7 cellular contexts compared by ENCODE assay signal in genomic region chr13:52968074-52968700, GRCh38.
A peak's percentile ranks its signal among the peaks of the same experiment; 100 is the strongest.
DNase-seq lines count a peak whose midpoint lies in the region; ATAC-seq and TF ChIP-seq lines count a peak whose summit lies in the region.

No MANE protein-coding gene starts in this region.

- ATAC-seq in HG02763 (IDR thresholded peaks at IDR 0.05; ENCODE audit: unreplicated experiment) (peak; percentile 97), left ventricle myocardium superior (peak; percentile 91), sciatic nerve (peak; percentile 88)
- ATAC-seq in activated naive CD8-positive, alpha-beta T cell treated with anti-CD3 and anti-CD28 coated beads, Interleukin-2, amount 50 U/mL, for 24 hours, result peak; percentile 91

- H3K4me3 Mint-ChIP-seq in activated naive CD8-positive, alpha-beta T cell treated with anti-CD3 and anti-CD28 coated beads, Interleukin-2, amount 50 U/mL, for 24 hours, result no peak overlapping the region

- intact Hi-C loops in left ventricle myocardium superior (cut with micrococcal nuclease) (no loop called here), sciatic nerve (cut with DNase I) (no loop called here)

- no peaks in the 10 kb centered on the region for H3K9me3 Mint-ChIP-seq in activated naive CD8-positive, alpha-beta T cell treated with anti-CD3 and anti-CD28 coated beads, Interleukin-2, amount 50 U/mL, for 24 hours

- H3K4me1 Mint-ChIP-seq in activated naive CD8-positive, alpha-beta T cell treated with anti-CD3 and anti-CD28 coated beads, Interleukin-2, amount 50 U/mL, for 24 hours, result no peaks in the 10 kb centered on the region

- peak; percentile 97 for TF ChIP-seq CTCF in GM13976 (IDR thresholded peaks at IDR 0.05; ENCODE audit: borderline replicate concordance, control extremely low read depth, extremely low read depth, insufficient read depth, missing control alignments)

- in situ Hi-C loops in GM13976 (cut with MboI; ENCODE audit: low sequenced_read_pairs, unreplicated experiment), result no loop called here

- DNase-seq in GM13976 (ENCODE audit: low spot score) (peak; percentile 71), NCI-H1105 treated with DMSO at 0.1 percent for 48 hours (lab: John Stamatoyannopoulos, UW) (peak; percentile 78), SKM-1 (lab: John Stamatoyannopoulos, UW; ENCODE audit: unreplicated experiment) (peak; percentile 64), left ventricle myocardium superior (peak; percentile 76), sciatic nerve (ENCODE audit: low spot score) (peak; percentile 85)
- DNase-seq in activated naive CD8-positive, alpha-beta T cell treated with anti-CD3 and anti-CD28 coated beads, Interleukin-2, amount 50 U/mL, for 24 hours, result peak; percentile 70

- no peak overlapping the region for H3K27ac Mint-ChIP-seq in activated naive CD8-positive, alpha-beta T cell treated with anti-CD3 and anti-CD28 coated beads, Interleukin-2, amount 50 U/mL, for 24 hours

- H3K27me3 Mint-ChIP-seq in activated naive CD8-positive, alpha-beta T cell treated with anti-CD3 and anti-CD28 coated beads, Interleukin-2, amount 50 U/mL, for 24 hours, result peaks cover 6% of the 10 kb centered on the region

- H3K36me3 Mint-ChIP-seq in activated naive CD8-positive, alpha-beta T cell treated with anti-CD3 and anti-CD28 coated beads, Interleukin-2, amount 50 U/mL, for 24 hours (ENCODE audit: low read depth), result no peaks in the 10 kb centered on the region

Comparison
In these comparisons a context has a peak if more than half of its experiments do, and no peak if none do; other contexts are left out.
1. Peak in every context shown above with its lines: DNase-seq and ATAC-seq.